8 cellular contexts compared by ENCODE assay signal in the genomic region with DNA sequence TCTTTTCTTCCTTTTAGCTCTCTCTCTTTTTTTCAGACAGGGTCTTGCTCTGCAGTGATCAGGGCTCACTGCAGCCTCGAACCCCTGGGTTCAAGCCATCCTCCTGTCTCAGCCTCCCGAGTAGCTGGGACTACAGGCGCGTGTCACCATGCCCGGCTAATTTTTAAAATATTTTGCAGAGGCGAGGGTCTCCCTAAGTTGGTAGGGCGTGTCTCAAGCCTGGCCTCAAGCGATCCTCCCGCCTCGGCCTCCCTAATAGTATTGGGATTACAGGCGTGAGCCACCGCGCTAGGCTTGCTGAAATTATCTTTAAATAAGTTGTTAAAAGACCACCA. TPM values are rescaled to one million over a fixed set of nuclear protein-coding genes. Genes with fewer than 3 reads are reported as not detected.
DNase-seq lines count a peak whose midpoint lies in the region; ATAC-seq, FAIRE-seq and TF ChIP-seq lines count a peak whose summit lies in the region.

No MANE protein-coding gene starts in this region.

- H3K9me3 ChIP-seq in cardiac muscle cell (ENCODE audit: low read depth) (no peaks in the 10 kb centered on the region), mesodermal cell (ENCODE audit: control insufficient read depth, low read length) (no peaks in the 10 kb centered on the region), uterus (no peaks in the 10 kb centered on the region), small intestine (ENCODE audit: control insufficient read depth, low read depth) (no peaks in the 10 kb centered on the region)

- H3K4me3 Mint-ChIP-seq in MCF 10A (ENCODE audit: unreplicated experiment): peak overlapping the region; percentile 98

- TF ChIP-seq CTCF in cardiac muscle cell (IDR thresholded peaks at IDR 0.05; ENCODE audit: low read depth, low read length) (no peak), MCF 10A (IDR thresholded peaks at IDR 0.05; ENCODE audit: unreplicated experiment) (no peak), uterus (IDR thresholded peaks at IDR 0.05) (no peak), omental fat pad (IDR thresholded peaks at IDR 0.05) (no peak)

- TF ChIP-seq POLR2A in uterus (IDR thresholded peaks at IDR 0.05): no peak

- H3K4me1 Mint-ChIP-seq in MCF 10A (ENCODE audit: insufficient read depth, unreplicated experiment): peaks cover 21% of the 10 kb centered on the region

- H3K4me3 ChIP-seq in cardiac muscle cell (peak overlapping the region; percentile 60), mesodermal cell (ENCODE audit: extremely low read depth, insufficient read depth, low read length, poor library complexity, severe bottlenecking) (peak overlapping the region; percentile 76), uterus (peak overlapping the region; percentile 77 to 95), small intestine (ENCODE audit: low read depth in 1 of 2, low read length in 2 of 2) (peak overlapping the region in 1 of 2 donors; percentile 74)

- H3K9me3 Mint-ChIP-seq in MCF 10A (ENCODE audit: unreplicated experiment): no peaks in the 10 kb centered on the region

- H3K4me1 ChIP-seq in cardiac muscle cell (ENCODE audit: low read depth) (peaks cover 5% of the 10 kb centered on the region), mesodermal cell (ENCODE audit: control insufficient read depth, insufficient read depth, low read length, poor library complexity, severe bottlenecking) (no peaks in the 10 kb centered on the region), uterus (no peaks in the 10 kb centered on the region), small intestine (ENCODE audit: control insufficient read depth in 2 of 2, insufficient read depth in 1 of 2, low read depth in 1 of 2, low read length in 1 of 2) (peaks cover 0 to 6% of the 10 kb centered on the region in 2 donors)

- H3K27me3 ChIP-seq in cardiac muscle cell: no peaks in the 10 kb centered on the region
- H3K27me3 ChIP-seq in uterus: no peaks in the 10 kb centered on the region
- H3K27me3 ChIP-seq in small intestine (ENCODE audit: control insufficient read depth in 2 of 2, insufficient read depth in 2 of 2, low read length in 2 of 2): no peaks in the 10 kb centered on the region

- DNase-seq in cardiac muscle cell (ENCODE audit: low read depth in 1 of 2, low spot score in 1 of 2) (no peak), Right ventricle myocardium superior (no peak), MCF 10A (ENCODE audit: unreplicated experiment) (no peak), uterus (no peak), omental fat pad (ENCODE audit: low spot score) (no peak), OCI-M1 (lab: John Stamatoyannopoulos, UW) (no peak), small intestine (no peak)

- no peak for FAIRE-seq in small intestine (lab: Jason Lieb, UNC)

- intact Hi-C loops in Right ventricle myocardium superior (cut with DNase I): no loop called here
- intact Hi-C loops in MCF 10A (cut with micrococcal nuclease): no loop called here
- intact Hi-C loops in uterus (cut with DNase I; ENCODE audit: low total_unique reads): no loop called here

- CTCF ChIA-PET in MCF 10A (lab: Yijun Ruan, JAX): interaction anchor here (0.6 to 5.7 kb wide), 4 partner anchors 10 to 81 kb away, joined by 3 to 34 read pairs (median 10); no protein-coding TSS in a partner anchor

- peak overlapping the region; percentile 87 for H3K27ac Mint-ChIP-seq in MCF 10A (ENCODE audit: low read depth, unreplicated experiment)

- H3K27me3 Mint-ChIP-seq in MCF 10A (ENCODE audit: insufficient read depth, unreplicated experiment): no peaks in the 10 kb centered on the region

- H3K36me3 ChIP-seq in cardiac muscle cell: no peaks in the 10 kb centered on the region
- H3K36me3 ChIP-seq in mesodermal cell (ENCODE audit: control insufficient read depth, insufficient read depth, low read length): peaks cover 2% of the 10 kb centered on the region
- no peaks in the 10 kb centered on the region for H3K36me3 ChIP-seq in uterus
- H3K36me3 ChIP-seq in small intestine (ENCODE audit: control insufficient read depth in 2 of 2, insufficient read depth in 2 of 2, low read length in 2 of 2): no peaks in the 10 kb centered on the region

- POLR2A ChIA-PET in MCF 10A (lab: Yijun Ruan, JAX): interaction anchor here (0.6 to 4.2 kb wide), 18 partner anchors 9 to 244 kb away, joined by 3 to 59 read pairs (median 4); a partner anchor contains a TSS

- ATAC-seq in Right ventricle myocardium superior (ENCODE audit: poor library complexity): no peak
- ATAC-seq in omental fat pad (ENCODE audit: low FRiP score): no peak

- 66 to 78% methylated on average over 13 of the region's 13 CpGs for WGBS in mesodermal cell (ENCODE audit: insufficient coverage in 2 of 2), 2 experiments
- WGBS in small intestine, 3 donors: 32 to 44% (median 35%) methylated on average over 13 of the region's 13 CpGs

- BruUV-seq in MCF 10A (replicated peaks; lab: Mats Ljungman, UMichigan): no TSS peak

- H3K36me3 Mint-ChIP-seq in MCF 10A (ENCODE audit: insufficient read depth, unreplicated experiment): peaks cover 2% of the 10 kb centered on the region

- H3K27ac ChIP-seq in cardiac muscle cell (peak overlapping the region; percentile 78), mesodermal cell (ENCODE audit: low read depth, low read length, severe bottlenecking) (no peak overlapping the region), uterus (peak overlapping the region; percentile 89 to 98), small intestine (ENCODE audit: low read depth in 1 of 2, low read length in 1 of 2) (peak overlapping the region in 1 of 2 donors; percentile 99)

RNA-seq across cellular contexts. Expression of a gene that starts 0.8 kb away (rescaled TPM):
- total RNA-seq in cardiac muscle cell (11.0 and 11.6 TPM in 2 replicates), Right ventricle myocardium superior (11.8 TPM), MCF 10A (2022) (21.7 and 24.2 TPM in 2 replicates), uterus (10 to 100 TPM in 3 of 4 donors, under 1 TPM in 1; 0.77 to 20.6 (median 14.8) TPM), omental fat pad (10 to 100 TPM; 10.1 to 19.1 (median 18.4) TPM)
- polyA plus RNA-seq in cardiac muscle cell (19.2 and 19.3 TPM in 2 replicates), small intestine (10 to 100 TPM; 11.4 to 16.3 (median 13.8) TPM)
- 13.7 TPM for polyA plus RNA-seq in mesodermal cell (2013, experiment 1 of 2)
- 11.5 TPM for polyA plus RNA-seq in mesodermal cell (2013, experiment 2 of 2)

RNA-seq across cellular contexts. Expression of a gene that starts 5.5 kb away (rescaled TPM):
- 62.9 and 102 TPM in 2 replicates for total RNA-seq in cardiac muscle cell
- polyA plus RNA-seq in cardiac muscle cell: 35.9 and 38.3 TPM in 2 replicates
- total RNA-seq in Right ventricle myocardium superior: 31.7 TPM
- 77.3 and 81.2 TPM in 2 replicates for total RNA-seq in MCF 10A (2022)
- polyA plus RNA-seq in mesodermal cell (2013, experiment 1 of 2): 146 TPM
- 152 TPM for polyA plus RNA-seq in mesodermal cell (2013, experiment 2 of 2)
- 100 to 1,000 TPM in 2 of 4 donors, 10 to 100 TPM in 2; 47.1 to 132 (median 81.3) TPM for total RNA-seq in uterus
- 10 to 100 TPM; 16.0 to 28.9 (median 24.1) TPM for total RNA-seq in omental fat pad
- 10 to 100 TPM in 1 of 3 donors, 1 to 10 TPM in 2; 9.4 to 29.5 (median 10.0) TPM for polyA plus RNA-seq in small intestine

RNA-seq across cellular contexts. Expression of a gene that starts 58.6 kb away (rescaled TPM):
- 96.4 and 122 TPM in 2 replicates for total RNA-seq in cardiac muscle cell
- polyA plus RNA-seq in cardiac muscle cell: 56.0 and 56.7 TPM in 2 replicates
- 911 TPM for total RNA-seq in Right ventricle myocardium superior
- total RNA-seq in MCF 10A (2022): 235 and 315 TPM in 2 replicates
- 143 TPM for polyA plus RNA-seq in mesodermal cell (2013, experiment 1 of 2)
- 107 TPM for polyA plus RNA-seq in mesodermal cell (2013, experiment 2 of 2)
- 100 to 1,000 TPM in 2 of 4 donors, 10 to 100 TPM in 2; 85.6 to 323 (median 176) TPM for total RNA-seq in uterus
- total RNA-seq in omental fat pad: 100 to 1,000 TPM; 144 to 255 (median 168) TPM
- polyA plus RNA-seq in small intestine: 100 to 1,000 TPM in 1 of 3 donors, 10 to 100 TPM in 2; 52.1 to 110 (median 70.4) TPM
